Comparison of ENCODE assay signal across 32 cellular contexts in genomic region chr2:189181706-189182105, GRCh38.
"Had no signal": no experiment of that assay in that cellular context is flagged by ENCODE, and none has a peak within 500 bp of the region (broad histone marks: within the 10 kb centered on the region; RNA-seq: fewer than 3 reads in every experiment).

No MANE protein-coding gene starts in this region.

- H3K4me3 Mint-ChIP-seq: dendritic cell treated with granulocyte-macrophage colony-stimulating factor and Interleukin-4, amounts not matched to agents 40 ng/mL and 50 ng/mL, for 4 days; immature natural killer cell; naive B cell; natural killer cell treated with Interleukin-12 subunit alpha and Interleukin-12 subunit beta and Interleukin-15 and Interleukin-18, amount 100 ng/mL, for 72 hours; neural progenitor cell; stimulated activated naive CD8-positive, alpha-beta T cell treated with anti-CD3 and anti-CD28 coated beads, Interleukin-15, amount 100 ng/mL, for 72 hours had no signal

- H3K9me3 Mint-ChIP-seq: dendritic cell treated with granulocyte-macrophage colony-stimulating factor and Interleukin-4, amounts not matched to agents 40 ng/mL and 50 ng/mL, for 4 days; neural progenitor cell; stimulated activated naive CD8-positive, alpha-beta T cell treated with anti-CD3 and anti-CD28 coated beads, Interleukin-15, amount 100 ng/mL, for 72 hours had no signal

- H3K4me1 ChIP-seq: colonic mucosa, lower lobe of right lung, parathyroid adenoma, right lobe of liver, upper lobe of right lung, uterus had no signal

- ATAC-seq: foreskin keratinocyte; gastroesophageal sphincter; heart right ventricle; left ventricle myocardium superior; lower lobe of right lung; mucosa of descending colon; natural killer cell treated with Interleukin-12 subunit alpha and Interleukin-12 subunit beta and Interleukin-15 and Interleukin-18, amount 100 ng/mL, for 72 hours; stimulated activated naive CD8-positive, alpha-beta T cell treated with anti-CD3 and anti-CD28 coated beads, Interleukin-15, amount 100 ng/mL, for 72 hours; upper lobe of right lung had no signal

- H3K27ac ChIP-seq: colonic mucosa, esophagus muscularis mucosa, foreskin keratinocyte, gastroesophageal sphincter, heart right ventricle, lower lobe of right lung, neural progenitor cell, parathyroid adenoma, right lobe of liver, suprapubic skin, upper lobe of right lung had no signal

- H3K4me2 ChIP-seq: neural progenitor cell had no signal

- DNase-seq: colonic mucosa; effector memory CD4-positive, alpha-beta T cell; foreskin keratinocyte; glutamatergic neuron; heart right ventricle; hypothalamus; immature natural killer cell; islet precursor cell; kidney glomerular epithelial cell; left ventricle myocardium superior; lower lobe of right lung; mucosa of descending colon; naive B cell; right lobe of liver; small intestine; stimulated activated CD4-positive, alpha-beta T cell treated with anti-CD3 and anti-CD28 coated beads, Interleukin-15, amount 100 ng/mL, for 24 hours; stimulated activated CD4-positive, alpha-beta T cell treated with anti-CD3 and anti-CD28 coated beads, Interleukin-4, amount 100 ng/mL, for 1 hour; stimulated activated CD8-positive, alpha-beta memory T cell treated with anti-CD3 and anti-CD28 coated beads, Interleukin-4, amount 100 ng/mL, for 48 hours; stimulated activated naive CD4-positive, alpha-beta T cell; stimulated activated naive CD8-positive, alpha-beta T cell treated with anti-CD3 and anti-CD28 coated beads, Interleukin-15, amount 100 ng/mL, for 72 hours; transverse colon; upper lobe of right lung; uterus had no signal

- FAIRE-seq: endothelial cell of umbilical vein, small intestine had no signal

- H3K36me3 Mint-ChIP-seq: immature natural killer cell, naive B cell, neural progenitor cell had no signal

- H3K4me1 Mint-ChIP-seq: immature natural killer cell, naive B cell had no signal

- H3K9me3 ChIP-seq: colonic mucosa, esophagus muscularis mucosa, gastroesophageal sphincter, heart right ventricle, lower lobe of right lung, mucosa of descending colon, right lobe of liver, suprapubic skin, transverse colon, upper lobe of right lung, uterus had no signal

- H3K27ac Mint-ChIP-seq: dendritic cell treated with granulocyte-macrophage colony-stimulating factor and Interleukin-4, amounts not matched to agents 40 ng/mL and 50 ng/mL, for 4 days; immature natural killer cell; naive B cell; natural killer cell treated with Interleukin-12 subunit alpha and Interleukin-12 subunit beta and Interleukin-15 and Interleukin-18, amount 100 ng/mL, for 72 hours; neural progenitor cell; progenitor cell of endocrine pancreas; stimulated activated naive CD8-positive, alpha-beta T cell treated with anti-CD3 and anti-CD28 coated beads, Interleukin-15, amount 100 ng/mL, for 72 hours had no signal

- H3K4me3 ChIP-seq: colonic mucosa, esophagus muscularis mucosa, gastroesophageal sphincter, heart right ventricle, lower lobe of right lung, mucosa of descending colon, neural progenitor cell, right lobe of liver, suprapubic skin, transverse colon, upper lobe of right lung, uterus had no signal
